In genomic region chr9:108272350-108272899, GRCh38 we compare ENCODE assay signal across 9 cellular contexts.
DNase-seq lines count a peak whose midpoint lies in the region; ATAC-seq and TF ChIP-seq lines count a peak whose summit lies in the region.
"Had no signal": no experiment of that assay in that cellular context is flagged by ENCODE, and none has a peak within 500 bp of the region (broad histone marks: within the 10 kb centered on the region; RNA-seq: fewer than 3 reads in every experiment).

No MANE protein-coding gene starts in this region.

- no peaks in the 10 kb centered on the region for H4K20me1 ChIP-seq in H9 (ENCODE audit: control insufficient read depth, insufficient read depth, insufficient read length)

- no peak overlapping the region for H2BK120ac ChIP-seq in H9 (ENCODE audit: low read depth, low read length, poor library complexity, severe bottlenecking)

- no peaks in the 10 kb centered on the region for H3K79me2 ChIP-seq in H9 (ENCODE audit: insufficient read depth, low read length)

- no peak overlapping the region for H3K4ac ChIP-seq in H9 (ENCODE audit: low read depth, low read length)

- no peak overlapping the region for H2BK20ac ChIP-seq in H9 (ENCODE audit: low read depth, low read length, poor library complexity, severe bottlenecking)

- no peak overlapping the region for H2BK5ac ChIP-seq in H9 (ENCODE audit: insufficient read length, low read length)

- H3K4me1 ChIP-seq in H9 (ENCODE audit: insufficient read depth, low read length) (peaks cover 6% of the 10 kb centered on the region; the same call in 1 of the 2 replicates), right lobe of liver (peaks cover 0 to 5% (median 3%) of the 10 kb centered on the region in 4 donors), upper lobe of right lung (peaks cover 9% of the 10 kb centered on the region)

- H3K4me1 Mint-ChIP-seq in H9 = peaks cover 28 to 31% of the 10 kb centered on the region in 2 experiments
- H3K4me1 Mint-ChIP-seq in dendritic cell treated with granulocyte-macrophage colony-stimulating factor and Interleukin-4, amounts not matched to agents 40 ng/mL and 50 ng/mL, for 4 days (ENCODE audit: low read depth) = peaks cover 44% of the 10 kb centered on the region

- H3K36me3 ChIP-seq in right lobe of liver (no peaks in the 10 kb centered on the region), upper lobe of right lung (no peaks in the 10 kb centered on the region)

- no peak overlapping the region for H2BK15ac ChIP-seq in H9 (ENCODE audit: low read depth, low read length)

- H4K8ac ChIP-seq in H9 (replicated peaks; ENCODE audit: insufficient read length, low read depth, low read length) = no peak overlapping the region

- ATAC-seq in right lobe of liver = peak; percentile 95 to 97 (median 96)
- ATAC-seq in upper lobe of right lung = peak; percentile 90

- H3T11ph ChIP-seq in H9 (ENCODE audit: low read length) = peak overlapping the region; percentile 24

- 0 out of 7 replicates have a peak, but pooled peaks cover 0 to under 1% (median 0%) of the 10 kb centered on the region in 3 experiments for H3K36me3 Mint-ChIP-seq in H9 (ENCODE audit: insufficient read depth in 1 of 3, low read depth in 3 of 3)
- no peaks in the 10 kb centered on the region for H3K36me3 Mint-ChIP-seq in dendritic cell treated with granulocyte-macrophage colony-stimulating factor and Interleukin-4, amounts not matched to agents 40 ng/mL and 50 ng/mL, for 4 days (ENCODE audit: low read depth)

- H3K27me3 ChIP-seq in H9 (ENCODE audit: insufficient read depth, low read length) = no peaks in the 10 kb centered on the region
- H3K27me3 ChIP-seq in right lobe of liver = no peaks in the 10 kb centered on the region
- no peaks in the 10 kb centered on the region for H3K27me3 ChIP-seq in upper lobe of right lung

- DNase-seq in Caki2 (ENCODE audit: low read depth) (peak; percentile 26), H9 (peak; percentile 62), NCI-H82 (lab: John Stamatoyannopoulos, UW) (peak; percentile 77), right lobe of liver (peak; percentile 63 to 69 (median 65)), upper lobe of right lung (peak; percentile 66)
- DNase-seq in activated naive CD4-positive, alpha-beta T cell (lab: John Stamatoyannopoulos, UW) = no peak
- no peak for DNase-seq in stimulated activated CD4-positive, alpha-beta T cell treated with anti-CD3 and anti-CD28 coated beads, Interleukin-4, amount 100 ng/mL, for 4 hours

- peak overlapping the region; percentile 87 to 99 (median 96) for H3K27ac Mint-ChIP-seq in H9
- peak overlapping the region; percentile 91 for H3K27ac Mint-ChIP-seq in dendritic cell treated with granulocyte-macrophage colony-stimulating factor and Interleukin-4, amounts not matched to agents 40 ng/mL and 50 ng/mL, for 4 days

- no peak overlapping the region for H3K9ac ChIP-seq in H9 (ENCODE audit: extremely low read depth, insufficient read length, low read length)

- H4K91ac ChIP-seq in H9 (ENCODE audit: insufficient read length, low read depth, low read length) = no peak overlapping the region

- WGBS in H9 (ENCODE audit: extremely low coverage, insufficient read length, low lambda C conversion rate) = no CpG with 5 or more reads among the region's 7 CpGs
- 34% methylated on average over 4 of the region's 7 CpGs for WGBS in right lobe of liver (ENCODE audit: insufficient coverage, low coverage, low lambda C conversion rate, missing lambda C conversion rate)

- no peak overlapping the region for H3K4me2 ChIP-seq in H9 (ENCODE audit: insufficient read depth, insufficient read length, low read length)

- in situ Hi-C loops in Caki2 (cut with HindIII; ENCODE audit: low pct_unique_long_range_greater_than_20kb, low sequenced_read_pairs) = no loop called here

- no peak overlapping the region for H3K18ac ChIP-seq in H9 (ENCODE audit: insufficient read length, low read depth, low read length)

- H3K9me3 ChIP-seq in H9 (ENCODE audit: control insufficient read depth, low read depth, low read length) (no peaks in the 10 kb centered on the region), right lobe of liver (no peaks in the 10 kb centered on the region), upper lobe of right lung (no peaks in the 10 kb centered on the region)

- no peak overlapping the region for H3K27ac ChIP-seq in H9 (ENCODE audit: insufficient read length, low read depth, low read length)
- H3K27ac ChIP-seq in right lobe of liver = peak overlapping the region; percentile 14 to 68 (median 50)
- H3K27ac ChIP-seq in upper lobe of right lung = peak overlapping the region; percentile 20
- H3K27ac ChIP-seq: SK-N-MC had no signal

- peak overlapping the region; percentile 18; the same call in 1 of the 2 replicates for H3K14ac ChIP-seq in H9 (ENCODE audit: insufficient read depth, low read length)

- peak overlapping the region; percentile 11 for H2AFZ ChIP-seq in H9 (ENCODE audit: low read length)

- peak overlapping the region; percentile 30 to 48 (median 45) for H3K4me3 ChIP-seq in right lobe of liver
- peak overlapping the region; percentile 6 for H3K4me3 ChIP-seq in upper lobe of right lung
- H3K4me3 ChIP-seq: SK-N-MC had no signal

- H3K23me2 ChIP-seq in H9 (ENCODE audit: insufficient read length, low read depth, low read length, poor library complexity, severe bottlenecking) = no peaks in the 10 kb centered on the region

- H2BK12ac ChIP-seq in H9 (ENCODE audit: insufficient read length, low read depth, low read length) = no peak overlapping the region

- H3K56ac ChIP-seq in H9 (ENCODE audit: insufficient read length, low read depth, low read length) = no peak overlapping the region

- TF ChIP-seq CTCF in H9 (conservative IDR thresholded peaks at IDR 0.05) = peak; percentile 73
- TF ChIP-seq CTCF in right lobe of liver (IDR thresholded peaks at IDR 0.05) = peak; percentile 68 to 78 (median 73)
- peak; percentile 64 for TF ChIP-seq CTCF in upper lobe of right lung (IDR thresholded peaks at IDR 0.05)

- H3K9me3 Mint-ChIP-seq in H9 = no peaks in the 10 kb centered on the region; a peak in 1 of 5 replicates
- H3K9me3 Mint-ChIP-seq in dendritic cell treated with granulocyte-macrophage colony-stimulating factor and Interleukin-4, amounts not matched to agents 40 ng/mL and 50 ng/mL, for 4 days = peaks cover 3% of the 10 kb centered on the region

- no peak for TF ChIP-seq POLR2A in right lobe of liver (IDR thresholded peaks at IDR 0.05)

- no peak overlapping the region; a peak in 1 of 5 replicates for H3K4me3 Mint-ChIP-seq in H9
- H3K4me3 Mint-ChIP-seq in dendritic cell treated with granulocyte-macrophage colony-stimulating factor and Interleukin-4, amounts not matched to agents 40 ng/mL and 50 ng/mL, for 4 days = peak overlapping the region; percentile 68

- no peak overlapping the region for H3K23ac ChIP-seq in H9 (ENCODE audit: insufficient read length, low read depth, low read length)

- intact Hi-C loops in dendritic cell treated with granulocyte-macrophage colony-stimulating factor and Interleukin-4, amounts not matched to agents 40 ng/mL and 50 ng/mL, for 4 days (cut with micrococcal nuclease) = loop anchor here (1.0 to 5.0 kb wide), 3 partner anchors 635 to 805 kb away; no protein-coding TSS in a partner anchor
- intact Hi-C loops in right lobe of liver (cut with DNase I) (loop anchor here (10.0 kb wide), 1 partner anchor 788 kb away; the partner anchor contains the start of gene KLF4 (in 2 of the 2)), upper lobe of right lung (cut with DNase I) (no loop called here)

- H3K27me3 Mint-ChIP-seq in H9 (ENCODE audit: low read depth) = no peaks in the 10 kb centered on the region; the same call in 1 of the 2 replicates
- no peaks in the 10 kb centered on the region for H3K27me3 Mint-ChIP-seq in dendritic cell treated with granulocyte-macrophage colony-stimulating factor and Interleukin-4, amounts not matched to agents 40 ng/mL and 50 ng/mL, for 4 days

- H3K79me1 ChIP-seq in H9 (ENCODE audit: insufficient read depth, low read depth, low read length, poor library complexity, severe bottlenecking) = no peaks in the 10 kb centered on the region

- H2AK5ac ChIP-seq in H9 (ENCODE audit: insufficient read length, low read length) = no peak overlapping the region

- no peak overlapping the region for H4K5ac ChIP-seq in H9 (ENCODE audit: insufficient read length, low read depth, low read length)

Comparison
In these comparisons a context has a peak if more than half of its experiments do, and no peak if none do; other contexts are left out.
1. DNase-seq: peak in Caki2 (single experiment), H9 (single experiment), NCI-H82 (single experiment), right lobe of liver (3 of 3) and upper lobe of right lung (single experiment); none in activated naive CD4-positive, alpha-beta T cell (0 of 4) and stimulated activated CD4-positive, alpha-beta T cell treated with anti-CD3 and anti-CD28 coated beads, Interleukin-4, amount 100 ng/mL, for 4 hours (0 of 2).
2. Peak in every context shown above with its lines, with median percentiles within 50 percentile points of each other: CTCF ChIP-seq.